Comparison of ENCODE assay signal across 9 cellular contexts in the genomic region with DNA sequence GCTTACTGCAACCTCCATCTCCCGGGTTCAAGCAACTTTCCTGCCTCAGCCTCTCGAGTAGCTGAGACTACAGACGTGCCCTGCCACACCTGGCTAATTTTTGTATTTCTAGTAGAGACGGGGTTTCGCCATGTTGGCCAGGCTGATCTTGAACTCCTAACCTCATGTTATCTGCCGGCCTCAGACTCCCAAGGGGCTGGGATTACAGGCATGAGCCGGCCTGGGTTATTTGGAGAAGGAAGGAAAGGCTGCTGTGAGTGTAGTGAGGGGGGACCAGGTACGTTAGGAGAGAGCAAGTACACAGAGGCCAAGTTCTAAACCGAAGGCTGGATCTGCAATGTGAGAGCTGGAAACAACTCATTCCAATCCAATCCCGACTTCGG. TPM values are rescaled to one million over a fixed set of nuclear protein-coding genes. Genes with fewer than 3 reads are reported as not detected.
DNase-seq lines count a peak whose midpoint lies in the region; ATAC-seq and TF ChIP-seq lines count a peak whose summit lies in the region.
"Had no signal": no experiment of that assay in that cellular context is flagged by ENCODE, and none has a peak within 500 bp of the region (broad histone marks: within the 10 kb centered on the region; RNA-seq: fewer than 3 reads in every experiment).

No MANE protein-coding gene starts in this region.

- no peak for ATAC-seq in activated naive CD8-positive, alpha-beta T cell treated with anti-CD3 and anti-CD28 coated beads, Interleukin-2, amount 10 ng/mL, durations not matched to agents 7 days and 5 days (ENCODE audit: low read depth)
- ATAC-seq in left lung, result peak; percentile 21
- no peak for ATAC-seq in HG03097 (IDR thresholded peaks at IDR 0.05; ENCODE audit: low FRiP score, unreplicated experiment)

- H3K4me1 Mint-ChIP-seq in activated naive CD8-positive, alpha-beta T cell treated with anti-CD3 and anti-CD28 coated beads, Interleukin-2, amount 10 ng/mL, durations not matched to agents 7 days and 5 days, result peaks cover 29% of the 10 kb centered on the region
- peaks cover 17% of the 10 kb centered on the region for H3K4me1 Mint-ChIP-seq in activated naive CD8-positive, alpha-beta T cell treated with anti-CD3 and anti-CD28 coated beads for 36 hours

- peak overlapping the region; percentile 79 for H3K4me3 Mint-ChIP-seq in activated naive CD8-positive, alpha-beta T cell treated with anti-CD3 and anti-CD28 coated beads, Interleukin-2, amount 10 ng/mL, durations not matched to agents 7 days and 5 days
- no peak overlapping the region for H3K4me3 Mint-ChIP-seq in activated naive CD8-positive, alpha-beta T cell treated with anti-CD3 and anti-CD28 coated beads for 36 hours
- H3K4me3 Mint-ChIP-seq: CD4-positive, CD25-positive, alpha-beta regulatory T cell had no signal

- H3K27me3 ChIP-seq in left lung, result no peaks in the 10 kb centered on the region
- H3K27me3 ChIP-seq: SJSA1 had no signal

- intact Hi-C loops in left lung (cut with DNase I), result no loop called here

- peak overlapping the region; percentile 85 for H3K27ac Mint-ChIP-seq in activated naive CD8-positive, alpha-beta T cell treated with anti-CD3 and anti-CD28 coated beads, Interleukin-2, amount 10 ng/mL, durations not matched to agents 7 days and 5 days
- H3K27ac Mint-ChIP-seq in activated naive CD8-positive, alpha-beta T cell treated with anti-CD3 and anti-CD28 coated beads for 36 hours, result no peak overlapping the region

- H3K36me3 ChIP-seq in left lung, result peaks cover 0 to 24% of the 10 kb centered on the region in 2 donors
- no peaks in the 10 kb centered on the region for H3K36me3 ChIP-seq in urinary bladder (ENCODE audit: insufficient read depth)
- H3K36me3 ChIP-seq: SJSA1 had no signal

- H3K9me3 ChIP-seq in left lung, result no peaks in the 10 kb centered on the region
- H3K9me3 ChIP-seq: SJSA1 had no signal

- H3K27ac ChIP-seq in left lung (peak overlapping the region; percentile 40 to 78), urinary bladder (ENCODE audit: low read depth) (peak overlapping the region; percentile 40)
- H3K27ac ChIP-seq: SJSA1 had no signal

- WGBS in urinary bladder, result 41% methylated on average over 11 of the region's 11 CpGs

- POLR2A ChIA-PET in activated naive CD8-positive, alpha-beta T cell treated with anti-CD3 and anti-CD28 coated beads, Interleukin-2, amount 10 ng/mL, durations not matched to agents 7 days and 5 days (lab: Charles Lee), result interaction anchor here (1.3 to 2.8 kb wide), 4 partner anchors 17 to 148 kb away, joined by 3 to 10 read pairs (median 4); a partner anchor contains a TSS

- no peaks in the 10 kb centered on the region for H3K9me3 Mint-ChIP-seq in activated naive CD8-positive, alpha-beta T cell treated with anti-CD3 and anti-CD28 coated beads, Interleukin-2, amount 10 ng/mL, durations not matched to agents 7 days and 5 days
- no peaks in the 10 kb centered on the region for H3K9me3 Mint-ChIP-seq in activated naive CD8-positive, alpha-beta T cell treated with anti-CD3 and anti-CD28 coated beads for 36 hours
- H3K9me3 Mint-ChIP-seq: CD4-positive, CD25-positive, alpha-beta regulatory T cell had no signal

- H3K27me3 Mint-ChIP-seq in activated naive CD8-positive, alpha-beta T cell treated with anti-CD3 and anti-CD28 coated beads, Interleukin-2, amount 10 ng/mL, durations not matched to agents 7 days and 5 days, result no peaks in the 10 kb centered on the region
- peaks cover 11% of the 10 kb centered on the region for H3K27me3 Mint-ChIP-seq in activated naive CD8-positive, alpha-beta T cell treated with anti-CD3 and anti-CD28 coated beads for 36 hours

- peaks cover 4 to 51% of the 10 kb centered on the region in 2 donors for H3K4me1 ChIP-seq in left lung
- no peaks in the 10 kb centered on the region for H3K4me1 ChIP-seq in urinary bladder (ENCODE audit: insufficient read depth)

- H3K4me3 ChIP-seq in left lung, result peak overlapping the region; percentile 34 to 63
- H3K4me3 ChIP-seq in urinary bladder (ENCODE audit: low read depth, low read length), result peak overlapping the region; percentile 37
- H3K4me3 ChIP-seq: SJSA1 had no signal

- no peak for TF ChIP-seq CTCF in left lung (IDR thresholded peaks at IDR 0.05)

- no peak for DNase-seq in activated naive CD8-positive, alpha-beta T cell treated with anti-CD3 and anti-CD28 coated beads, Interleukin-2, amount 10 ng/mL, durations not matched to agents 7 days and 5 days
- DNase-seq in activated naive CD8-positive, alpha-beta T cell treated with anti-CD3 and anti-CD28 coated beads for 36 hours, result no peak
- DNase-seq in left lung, result no peak
- DNase-seq in NCI-H1930 (lab: John Stamatoyannopoulos, UW), result no peak

- no peaks in the 10 kb centered on the region for H3K36me3 Mint-ChIP-seq in activated naive CD8-positive, alpha-beta T cell treated with anti-CD3 and anti-CD28 coated beads, Interleukin-2, amount 10 ng/mL, durations not matched to agents 7 days and 5 days
- no peaks in the 10 kb centered on the region for H3K36me3 Mint-ChIP-seq in activated naive CD8-positive, alpha-beta T cell treated with anti-CD3 and anti-CD28 coated beads for 36 hours
- H3K36me3 Mint-ChIP-seq: CD4-positive, CD25-positive, alpha-beta regulatory T cell had no signal

RNA-seq across cellular contexts. Expression of a gene that starts 0.5 kb away (rescaled TPM):
- 1 to 10 TPM; 1.2 TPM for total RNA-seq in activated naive CD8-positive, alpha-beta T cell treated with anti-CD3 and anti-CD28 coated beads, Interleukin-2, amount 10 ng/mL, durations not matched to agents 7 days and 5 days
- under 1 TPM in 1 of 2 experiments, not detected in 1; 0.08 TPM for total RNA-seq in activated naive CD8-positive, alpha-beta T cell treated with anti-CD3 and anti-CD28 coated beads for 36 hours
- total RNA-seq in left lung, result 1 to 10 TPM; 3.2 to 8.1 TPM
- 0.85 TPM for total RNA-seq in urinary bladder
- polyA plus RNA-seq in urinary bladder, result 5.8 TPM
- total RNA-seq: CD4-positive, CD25-positive, alpha-beta regulatory T cell; SJSA1 had no signal
- polyA plus RNA-seq: CD4-positive, CD25-positive, alpha-beta regulatory T cell had no signal

RNA-seq across cellular contexts. Expression of a gene that starts 17.6 kb away (rescaled TPM):
- 10 to 100 TPM; 69.5 to 70.2 TPM for total RNA-seq in activated naive CD8-positive, alpha-beta T cell treated with anti-CD3 and anti-CD28 coated beads, Interleukin-2, amount 10 ng/mL, durations not matched to agents 7 days and 5 days
- 100 to 1,000 TPM; 114 TPM for total RNA-seq in activated naive CD8-positive, alpha-beta T cell treated with anti-CD3 and anti-CD28 coated beads for 36 hours
- total RNA-seq in left lung, result 10 to 100 TPM; 85.3 to 89.9 TPM
- total RNA-seq in urinary bladder, result 37.9 TPM
- 170 TPM for polyA plus RNA-seq in urinary bladder

RNA-seq across cellular contexts. Expression of a gene that starts 24.4 kb away (rescaled TPM):
- not detected for total RNA-seq in activated naive CD8-positive, alpha-beta T cell treated with anti-CD3 and anti-CD28 coated beads, Interleukin-2, amount 10 ng/mL, durations not matched to agents 7 days and 5 days
- under 1 TPM in 1 of 2 experiments, not detected in 1; 0.14 TPM for total RNA-seq in activated naive CD8-positive, alpha-beta T cell treated with anti-CD3 and anti-CD28 coated beads for 36 hours
- total RNA-seq in left lung (not detected), urinary bladder (not detected)
- not detected for polyA plus RNA-seq in urinary bladder
- total RNA-seq: CD4-positive, CD25-positive, alpha-beta regulatory T cell; lower leg skin; SJSA1 had no signal

RNA-seq across cellular contexts. Expression of a gene that starts 30.9 kb away (rescaled TPM):
- 10 to 100 TPM; 22.4 to 28.3 TPM for total RNA-seq in activated naive CD8-positive, alpha-beta T cell treated with anti-CD3 and anti-CD28 coated beads, Interleukin-2, amount 10 ng/mL, durations not matched to agents 7 days and 5 days
- total RNA-seq in activated naive CD8-positive, alpha-beta T cell treated with anti-CD3 and anti-CD28 coated beads for 36 hours, result 1 to 10 TPM; 7.3 to 9.0 TPM
- total RNA-seq in left lung (10 to 100 TPM; 22.6 to 27.4 TPM), urinary bladder (9.4 TPM)
- polyA plus RNA-seq in urinary bladder, result 34.5 TPM

RNA-seq across cellular contexts. Expression of a gene that starts 44.7 kb away (rescaled TPM):
- 10 to 100 TPM; 24.2 to 25.8 TPM for total RNA-seq in activated naive CD8-positive, alpha-beta T cell treated with anti-CD3 and anti-CD28 coated beads, Interleukin-2, amount 10 ng/mL, durations not matched to agents 7 days and 5 days
- 10 to 100 TPM; 16.2 to 17.3 TPM for total RNA-seq in activated naive CD8-positive, alpha-beta T cell treated with anti-CD3 and anti-CD28 coated beads for 36 hours
- total RNA-seq in left lung (10 to 100 TPM; 13.2 to 15.4 TPM), urinary bladder (3.0 TPM)
- 14.7 TPM for polyA plus RNA-seq in urinary bladder
